In the genomic region with DNA sequence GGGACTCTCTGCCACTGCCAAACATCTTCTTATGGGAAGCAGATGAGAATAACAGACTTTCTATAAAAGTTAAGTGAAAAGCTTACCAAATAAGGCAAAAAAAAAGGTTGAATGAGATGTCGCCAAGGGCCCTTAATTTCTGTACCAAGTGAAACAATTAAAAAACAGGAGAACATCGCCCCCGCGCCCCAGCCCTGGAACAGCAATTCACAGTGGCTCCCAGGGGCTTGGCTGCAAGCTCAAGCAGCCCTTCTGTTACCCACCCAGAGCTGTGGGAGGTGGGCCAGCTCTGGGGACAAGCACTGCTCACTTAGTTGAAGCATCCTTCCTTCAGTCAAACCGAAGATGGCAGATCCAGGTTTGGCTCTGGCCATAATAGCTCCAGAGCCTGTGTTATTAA, we compare ENCODE assay signal across 31 cellular contexts.
"Had no signal": no experiment of that assay in that cellular context is flagged by ENCODE, and none has a peak within 500 bp of the region (broad histone marks: within the 10 kb centered on the region; RNA-seq: fewer than 3 reads in every experiment).

No MANE protein-coding gene starts in this region.

- H3K9me3 Mint-ChIP-seq: activated CD4-positive, alpha-beta T cell treated with anti-CD3 and anti-CD28 coated beads, Interleukin-2, amount 10 ng/mL, durations not matched to agents 7 days and 5 days; activated naive CD4-positive, alpha-beta T cell treated with anti-CD3 and anti-CD28 coated beads for 36 hours; activated naive CD4-positive, alpha-beta T cell treated with anti-CD3 and anti-CD28 coated beads, Interleukin-2, amount 50 U/mL, for 72 hours; T-helper 2 cell treated with Interferon-gamma antibody and Interleukin-4, amounts not matched to agents 5 μg/mL and 100 μg/mL, for 36 hours had no signal

- H3K4me1 ChIP-seq: adrenal gland, body of pancreas, breast epithelium, Peyer's patch, SJSA1 had no signal

- H3K4me3 ChIP-seq: adrenal gland, body of pancreas, breast epithelium, MG63, Peyer's patch, SJSA1 had no signal

- H3K27ac ChIP-seq: adrenal gland, body of pancreas, breast epithelium, Peyer's patch, SJSA1 had no signal

- H3K36me3 ChIP-seq: adrenal gland, breast epithelium, MG63, Peyer's patch, SJSA1 had no signal

- H3K36me3 Mint-ChIP-seq: activated naive CD4-positive, alpha-beta T cell treated with anti-CD3 and anti-CD28 coated beads, Interleukin-2, amount 50 U/mL, for 72 hours had no signal

- H3K4me1 Mint-ChIP-seq: activated CD4-positive, alpha-beta T cell treated with anti-CD3 and anti-CD28 coated beads for 36 hours; activated CD4-positive, alpha-beta T cell treated with anti-CD3 and anti-CD28 coated beads, Interleukin-2, amount 10 ng/mL, durations not matched to agents 7 days and 5 days had no signal

- H3K9me3 ChIP-seq: adrenal gland, breast epithelium, MG63, Peyer's patch, SJSA1 had no signal

- H3K9ac ChIP-seq: SK-N-SH had no signal

- H3K4me2 ChIP-seq: SK-N-SH had no signal

- H3K27me3 ChIP-seq: adrenal gland, body of pancreas, breast epithelium, MG63, Peyer's patch, SJSA1 had no signal

- H3K4me3 Mint-ChIP-seq: activated CD4-positive, alpha-beta T cell treated with anti-CD3 and anti-CD28 coated beads for 36 hours; activated CD4-positive, alpha-beta T cell treated with anti-CD3 and anti-CD28 coated beads, Interleukin-2, amount 10 ng/mL, durations not matched to agents 7 days and 5 days; activated CD8-positive, alpha-beta T cell treated with anti-CD3 and anti-CD28 coated beads, Interleukin-2, amount 10 ng/mL, durations not matched to agents 7 days and 5 days; activated naive CD4-positive, alpha-beta T cell treated with anti-CD3 and anti-CD28 coated beads for 36 hours; activated T-cell treated with anti-CD3 and anti-CD28 coated beads, Interleukin-2, amount 50 U/mL, for 4 hours; activated T-helper 1 cell treated with anti-CD3 and anti-CD28 coated beads, Interleukin-12 subunit alpha, Interleukin-12 subunit beta, Interleukin-2, Interleukin-4 antibody, amounts not matched to agents 30 ng/mL and 10 ng/mL and 1 ng/mL, durations not matched to agents 14 hours and 24 hours and 36 hours; T-helper 1 cell treated with Interleukin-12 subunit alpha and Interleukin-12 subunit beta and Interleukin-4 antibody, amounts not matched to agents 30 μg/mL and 1 μg/mL, for 36 hours; T-helper 2 cell treated with Interferon-gamma antibody and Interleukin-4, amounts not matched to agents 5 μg/mL and 100 μg/mL, for 36 hours had no signal

- DNase-seq: activated CD4-positive, alpha-beta T cell treated with anti-CD3 and anti-CD28 coated beads for 36 hours; activated CD4-positive, alpha-beta T cell treated with anti-CD3 and anti-CD28 coated beads, Interleukin-2, amount 10 ng/mL, durations not matched to agents 7 days and 5 days; activated CD4-positive, alpha-beta T cell treated with anti-CD3 and anti-CD28 coated beads, Interleukin-2, amount 50 U/mL, for 48 hours; activated CD8-positive, alpha-beta T cell treated with anti-CD3 and anti-CD28 coated beads, Interleukin-2, amount 10 ng/mL, durations not matched to agents 7 days and 5 days; activated gamma-delta T cell treated with Interleukin-2 at 50 U/mL for 16 hours; activated naive CD4-positive, alpha-beta T cell treated with anti-CD3 and anti-CD28 coated beads for 36 hours; activated T-cell treated with anti-CD3 and anti-CD28 coated beads for 4 hours; activated T-cell treated with anti-CD3 and anti-CD28 coated beads, Interleukin-2, amount 50 U/mL, for 4 hours; adrenal gland; body of pancreas; MG63; NCI-H1048; NCI-H1105 treated with DMSO at 0.1 percent for 48 hours; NCI-H1436; NCI-H1694; NCI-H1930; NCI-H345; NCI-H526; NCI-H748 treated with DMSO at 0.1 percent for 48 hours; NK-92 treated with Interleukin-12 subunit alpha and Interleukin-12 subunit beta, amount 100 ng/mL, for 24 hours; PC-3; Peyer's patch; RPMI8226; SHP77 treated with DMSO at 0.1 percent for 48 hours; SK-N-SH had no signal

- H3K27ac Mint-ChIP-seq: activated CD4-positive, alpha-beta T cell treated with anti-CD3 and anti-CD28 coated beads for 36 hours; activated CD4-positive, alpha-beta T cell treated with anti-CD3 and anti-CD28 coated beads, Interleukin-2, amount 10 ng/mL, durations not matched to agents 7 days and 5 days; activated CD8-positive, alpha-beta T cell treated with anti-CD3 and anti-CD28 coated beads, Interleukin-2, amount 10 ng/mL, durations not matched to agents 7 days and 5 days; activated naive CD4-positive, alpha-beta T cell treated with anti-CD3 and anti-CD28 coated beads for 36 hours; activated naive CD4-positive, alpha-beta T cell treated with anti-CD3 and anti-CD28 coated beads, Interleukin-2, amount 50 U/mL, for 72 hours; activated T-helper 1 cell treated with anti-CD3 and anti-CD28 coated beads, Interleukin-12 subunit alpha, Interleukin-12 subunit beta, Interleukin-2, Interleukin-4 antibody, amounts not matched to agents 30 ng/mL and 10 ng/mL and 1 ng/mL, durations not matched to agents 14 hours and 24 hours and 36 hours; T-helper 1 cell treated with Interleukin-12 subunit alpha and Interleukin-12 subunit beta and Interleukin-4 antibody, amounts not matched to agents 30 μg/mL and 1 μg/mL, for 36 hours; T-helper 2 cell treated with Interferon-gamma antibody and Interleukin-4, amounts not matched to agents 5 μg/mL and 100 μg/mL, for 36 hours had no signal
